ENCODE assay signal across 10 cellular contexts in genomic region chr12:73413974-73414373, GRCh38.
"Had no signal": no experiment of that assay in that cellular context is flagged by ENCODE, and none has a peak within 500 bp of the region (broad histone marks: within the 10 kb centered on the region; RNA-seq: fewer than 3 reads in every experiment).

No MANE protein-coding gene starts in this region.

- H3K27ac Mint-ChIP-seq: IgD-negative memory B cell had no signal

- H3K36me3 Mint-ChIP-seq: IgD-negative memory B cell had no signal

- H3K4me1 ChIP-seq: HAP-1 had no signal

- H2AFZ ChIP-seq: GM23248 had no signal

- H3K36me3 ChIP-seq: HAP-1 had no signal

- H3K4me2 ChIP-seq: KMS-11 had no signal

- DNase-seq: GM23248, GOT3, H7, Karpas-422, KBM-7 had no signal

- H3K27ac ChIP-seq: GM23248, HL-60, KMS-11 had no signal

- H3K4me3 Mint-ChIP-seq: IgD-negative memory B cell had no signal

- ATAC-seq: HCT116 had no signal

- H3K9ac ChIP-seq: GM23248, KMS-11 had no signal

- H3K4me3 ChIP-seq: GM23248, HAP-1 had no signal

- H3K9me3 ChIP-seq: HAP-1 had no signal

- H3K4me1 Mint-ChIP-seq: IgD-negative memory B cell had no signal
